In genomic region chr1:33548319-33548718, GRCh38 we compare ENCODE assay signal across 15 cellular contexts.
"Had no signal": no experiment of that assay in that cellular context is flagged by ENCODE, and none has a peak within 500 bp of the region (broad histone marks: within the 10 kb centered on the region; RNA-seq: fewer than 3 reads in every experiment).

No MANE protein-coding gene starts in this region.

- ATAC-seq: heart left ventricle; naive thymus-derived CD4-positive, alpha-beta T cell; psoas muscle; sciatic nerve; stimulated activated naive B cell treated with anti-CD40 and anti-IgM and Interleukin-4, amounts not matched to agents 10 μg/mL and 1 μg/mL and 100 μg/mL, for 72 hours; stimulated activated naive CD8-positive, alpha-beta T cell treated with anti-CD3 and anti-CD28 coated beads, Interleukin-15, amount 100 ng/mL, for 72 hours had no signal

- H3K4me1 Mint-ChIP-seq: naive thymus-derived CD4-positive, alpha-beta T cell; nephron progenitor cell; stimulated activated naive B cell treated with anti-CD40 and anti-IgM and Interleukin-4, amounts not matched to agents 10 μg/mL and 1 μg/mL and 100 μg/mL, for 72 hours; stimulated activated naive CD8-positive, alpha-beta T cell treated with anti-CD3 and anti-CD28 coated beads, Interleukin-15, amount 100 ng/mL, for 72 hours had no signal

- H3K4me3 Mint-ChIP-seq: naive thymus-derived CD4-positive, alpha-beta T cell; nephron progenitor cell; stimulated activated naive B cell treated with anti-CD40 and anti-IgM and Interleukin-4, amounts not matched to agents 10 μg/mL and 1 μg/mL and 100 μg/mL, for 72 hours; stimulated activated naive CD8-positive, alpha-beta T cell treated with anti-CD3 and anti-CD28 coated beads, Interleukin-15, amount 100 ng/mL, for 72 hours had no signal

- H3K9me3 ChIP-seq: psoas muscle, transverse colon had no signal

- H3K27ac ChIP-seq: heart left ventricle, neutrophil, psoas muscle, thoracic aorta, transverse colon had no signal

- H3K36me3 Mint-ChIP-seq: naive thymus-derived CD4-positive, alpha-beta T cell had no signal

- H3K27me3 ChIP-seq: heart left ventricle, neutrophil, transverse colon had no signal

- DNase-seq: heart left ventricle; hypothalamus; kidney glomerular epithelial cell; naive thymus-derived CD4-positive, alpha-beta T cell; nephron progenitor cell; psoas muscle; retina; stimulated activated CD4-positive, alpha-beta T cell treated with anti-CD3 and anti-CD28 coated beads, Interleukin-2, amount 100 ng/mL, for 24 hours; stimulated activated CD4-positive, alpha-beta T cell treated with anti-CD3 and anti-CD28 coated beads, Interleukin-4, amount 100 ng/mL, for 4 hours; stimulated activated naive B cell treated with anti-CD40 and anti-IgM and Interleukin-4, amounts not matched to agents 10 μg/mL and 1 μg/mL and 100 μg/mL, for 72 hours; stimulated activated naive CD8-positive, alpha-beta T cell treated with anti-CD3 and anti-CD28 coated beads, Interleukin-15, amount 100 ng/mL, for 72 hours; transverse colon had no signal

- H3K4me1 ChIP-seq: heart left ventricle, psoas muscle, transverse colon had no signal

- H3K4me3 ChIP-seq: heart left ventricle, psoas muscle, thoracic aorta, transverse colon had no signal

- H3K27ac Mint-ChIP-seq: naive thymus-derived CD4-positive, alpha-beta T cell; nephron progenitor cell; stimulated activated naive B cell treated with anti-CD40 and anti-IgM and Interleukin-4, amounts not matched to agents 10 μg/mL and 1 μg/mL and 100 μg/mL, for 72 hours; stimulated activated naive CD8-positive, alpha-beta T cell treated with anti-CD3 and anti-CD28 coated beads, Interleukin-15, amount 100 ng/mL, for 72 hours had no signal

- H3K36me3 ChIP-seq: heart left ventricle, neutrophil, thoracic aorta, transverse colon had no signal
